In the genomic region with DNA sequence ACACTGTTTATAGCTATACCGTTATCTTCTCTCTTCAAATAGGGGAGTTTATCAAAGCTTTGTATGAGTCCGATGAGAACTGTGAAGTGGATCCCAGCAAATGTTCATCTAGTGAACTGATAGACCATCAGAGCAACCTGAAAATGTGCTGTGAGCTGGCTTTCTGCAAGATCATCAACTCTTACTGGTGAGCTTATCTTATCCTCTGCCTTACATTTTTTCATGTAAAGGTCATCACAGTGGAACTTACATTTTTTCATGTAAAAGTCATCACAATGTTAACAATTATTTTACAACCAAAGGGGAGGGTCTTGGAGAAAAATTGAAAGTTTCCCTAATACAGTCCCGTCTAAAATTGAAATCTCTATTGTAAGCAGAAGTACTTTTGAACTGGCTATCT, we compare ENCODE assay signal across 1 cellular context.
TF ChIP-seq lines count a peak whose summit lies in the region.

No MANE protein-coding gene starts in this region.

TF ChIP-seq in IMR-90, 13 proteins besides CTCF, POLR2A, EP300 and RAD21:
- TF ChIP-seq NFE2L2 (IDR thresholded peaks at IDR 0.05; ENCODE audit: low read depth, low read length) (no peak), MAFK (IDR thresholded peaks at IDR 0.05; ENCODE audit: low read depth, low read length) (peak; percentile 87)
TF ChIP-seq in IMR-90: peak in this region for 1.
